ENCODE assay signal across 8 cellular contexts in the genomic region with DNA sequence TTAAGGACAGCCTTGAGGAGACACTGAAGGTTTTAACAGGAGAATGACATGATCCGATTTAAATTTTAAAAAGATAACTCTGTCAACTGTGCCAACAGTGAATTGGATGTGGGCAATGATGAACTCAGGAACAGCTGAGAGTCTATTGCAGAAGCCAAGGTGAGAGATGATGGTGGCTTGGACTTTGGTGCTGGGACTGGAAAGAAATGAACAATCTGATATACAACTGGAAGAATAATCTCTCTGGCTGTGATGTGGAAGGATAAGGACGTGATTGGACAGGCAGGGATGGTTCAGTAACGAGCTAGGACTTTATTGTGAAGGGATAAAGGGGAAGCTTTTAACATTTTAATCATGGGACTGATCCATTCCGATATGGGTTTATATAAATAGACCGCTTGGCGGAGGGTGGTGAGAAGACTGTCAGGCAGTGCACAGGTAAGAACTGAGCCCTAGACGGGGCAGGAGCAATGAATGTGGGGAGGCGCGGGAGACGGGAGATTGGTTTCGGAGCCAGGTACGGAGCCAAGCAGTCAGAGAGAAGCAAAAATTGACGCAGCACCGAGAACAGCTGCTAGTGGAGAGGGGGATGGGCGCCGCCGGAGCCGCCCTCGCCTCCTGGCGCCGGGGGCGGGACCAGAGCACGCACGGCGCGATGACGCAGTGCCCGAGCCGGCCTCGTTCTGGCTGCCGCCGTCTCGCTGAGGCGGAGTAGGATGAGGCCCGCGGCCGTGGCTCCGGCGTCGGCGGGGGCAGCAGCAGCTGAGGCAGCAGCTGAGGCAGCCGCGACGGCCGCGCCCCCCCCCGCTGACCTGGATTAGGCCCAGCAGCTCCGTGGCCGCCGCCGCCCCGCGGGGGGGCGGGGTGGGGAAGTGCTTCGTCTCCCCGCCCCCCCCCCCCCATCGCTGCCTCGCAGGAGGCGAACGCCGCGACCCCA. TPM values are rescaled to one million over a fixed set of nuclear protein-coding genes. Genes with fewer than 3 reads are reported as not detected.
A peak's percentile ranks its signal among the peaks of the same experiment; 100 is the strongest.
DNase-seq lines count a peak whose midpoint lies in the region; ATAC-seq and TF ChIP-seq lines count a peak whose summit lies in the region.

A gene with protein sequence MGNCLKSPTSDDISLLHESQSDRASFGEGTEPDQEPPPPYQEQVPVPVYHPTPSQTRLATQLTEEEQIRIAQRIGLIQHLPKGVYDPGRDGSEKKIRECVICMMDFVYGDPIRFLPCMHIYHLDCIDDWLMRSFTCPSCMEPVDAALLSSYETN (plus strand): TSS at position 663 of the 937 bp plus-strand sequence. CDS start 484 bp downstream, outside the sequence.

- WGBS in lower leg skin, 2 donors: 1 to 2% methylated on average over 16 to 33 of the region's 62 CpGs

- H3K27ac Mint-ChIP-seq in CD14-positive monocyte: peak within 1 kb of the TSS in 6 of 7 donors; percentile 88 to 100 (median 96)
- peak within 1 kb of the TSS; percentile 87 for H3K27ac Mint-ChIP-seq in activated CD4-positive, alpha-beta memory T cell treated with anti-CD3 and anti-CD28 coated beads, Interleukin-2, amount 10 ng/mL, durations not matched to agents 7 days and 5 days

- CTCF ChIA-PET in activated CD4-positive, alpha-beta memory T cell treated with anti-CD3 and anti-CD28 coated beads, Interleukin-2, amount 10 ng/mL, durations not matched to agents 7 days and 5 days (lab: Charles Lee): interaction anchor here (0.6 to 1.6 kb wide), 10 partner anchors 12 to 425 kb away, joined by 3 to 11 read pairs (median 3); no protein-coding TSS in a partner anchor

- intact Hi-C loops in CD14-positive monocyte (cut with micrococcal nuclease) (loop anchor here in 1 of 2 donors (5.0 kb wide), 2 partner anchors 36 to 64 kb away; no protein-coding TSS in a partner anchor), dorsolateral prefrontal cortex (cut with DNase I) (loop anchor here (2.0 to 10.0 kb wide), 6 partner anchors 44 to 296 kb away; a partner anchor contains a TSS), lower leg skin (cut with DNase I; ENCODE audit: low total_unique reads) (no loop called here)

- H3K4me3 Mint-ChIP-seq in CD14-positive monocyte: peak within 1 kb of the TSS; percentile 88 to 99
- H3K4me3 Mint-ChIP-seq in activated CD4-positive, alpha-beta memory T cell treated with anti-CD3 and anti-CD28 coated beads, Interleukin-2, amount 10 ng/mL, durations not matched to agents 7 days and 5 days: peak within 1 kb of the TSS; percentile 97

- H3K4me3 ChIP-seq in dorsolateral prefrontal cortex (peak within 1 kb of the TSS; percentile 50 to 100 (median 94)), lower leg skin (ENCODE audit: low read depth, poor library complexity, severe bottlenecking) (peak within 1 kb of the TSS; percentile 99)

- H3K9me3 Mint-ChIP-seq in CD14-positive monocyte: peaks cover 0 to 2% (median 0%) of the 10 kb centered on the region in 7 donors
- no peaks in the 10 kb centered on the region for H3K9me3 Mint-ChIP-seq in activated CD4-positive, alpha-beta memory T cell treated with anti-CD3 and anti-CD28 coated beads, Interleukin-2, amount 10 ng/mL, durations not matched to agents 7 days and 5 days

- H3K27me3 ChIP-seq in dorsolateral prefrontal cortex: no peaks in the 10 kb centered on the region

- peak; percentile 86 for ATAC-seq in GM19397 (IDR thresholded peaks at IDR 0.05; ENCODE audit: unreplicated experiment)
- peak; percentile 72 for ATAC-seq in HG03565 (IDR thresholded peaks at IDR 0.05; ENCODE audit: unreplicated experiment)

- H3K4me1 Mint-ChIP-seq in CD14-positive monocyte: peaks cover 22% of the 10 kb centered on the region
- H3K4me1 Mint-ChIP-seq in activated CD4-positive, alpha-beta memory T cell treated with anti-CD3 and anti-CD28 coated beads, Interleukin-2, amount 10 ng/mL, durations not matched to agents 7 days and 5 days: peaks cover 31% of the 10 kb centered on the region

- peak within 1 kb of the TSS; percentile 80 to 100 (median 98) for H3K27ac ChIP-seq in dorsolateral prefrontal cortex

- DNase-seq in CD14-positive monocyte (ENCODE audit: low spot score) (peak; percentile 86), NCI-H774 (lab: John Stamatoyannopoulos, UW) (peak; percentile 95), dorsolateral prefrontal cortex (peak; percentile 83 to 96 (median 93)), lower leg skin (ENCODE audit: low spot score in 2 of 2) (peak; percentile 89 to 98)
- DNase-seq in activated CD4-positive, alpha-beta memory T cell treated with anti-CD3 and anti-CD28 coated beads, Interleukin-2, amount 10 ng/mL, durations not matched to agents 7 days and 5 days: peak; percentile 93
- peak; percentile 89 to 90 for DNase-seq in stimulated activated CD4-positive, alpha-beta T cell treated with anti-CD3 and anti-CD28 coated beads, Interleukin-4, amount 100 ng/mL, for 4 hours

- TF ChIP-seq POLR2A in lower leg skin (IDR thresholded peaks at IDR 0.05): peak in 1 of 2 donors; percentile 88

- POLR2A ChIA-PET in activated CD4-positive, alpha-beta memory T cell treated with anti-CD3 and anti-CD28 coated beads, Interleukin-2, amount 10 ng/mL, durations not matched to agents 7 days and 5 days (lab: Charles Lee): interaction anchor here (0.8 to 3.5 kb wide), 15 partner anchors 10 to 493 kb away, joined by 3 to 17 read pairs (median 4); a partner anchor contains a TSS

- no peak for TF ChIP-seq CTCF in CD14-positive monocyte (IDR thresholded peaks at IDR 0.05)
- TF ChIP-seq CTCF in dorsolateral prefrontal cortex (IDR thresholded peaks at IDR 0.05 in 54 of 56, conservative IDR thresholded peaks at IDR 0.05 in 2 of 56; ENCODE audit: low read depth in 1 of 56, partially characterized antibody in 56 of 56): peak in 33 of 56 donors; percentile 3 to 54 (median 29)
- no peak for TF ChIP-seq CTCF in lower leg skin (IDR thresholded peaks at IDR 0.05)

- H3K36me3 Mint-ChIP-seq in CD14-positive monocyte: peaks cover 4 to 14% of the 10 kb centered on the region in 2 donors
- H3K36me3 Mint-ChIP-seq in activated CD4-positive, alpha-beta memory T cell treated with anti-CD3 and anti-CD28 coated beads, Interleukin-2, amount 10 ng/mL, durations not matched to agents 7 days and 5 days (ENCODE audit: low read depth): peaks cover 6% of the 10 kb centered on the region

- peaks cover 0 to 6% (median 0%) of the 10 kb centered on the region in 3 donors for H3K27me3 Mint-ChIP-seq in CD14-positive monocyte (ENCODE audit: low read depth in 3 of 3)
- H3K27me3 Mint-ChIP-seq in activated CD4-positive, alpha-beta memory T cell treated with anti-CD3 and anti-CD28 coated beads, Interleukin-2, amount 10 ng/mL, durations not matched to agents 7 days and 5 days: no peaks in the 10 kb centered on the region

RNA-seq across cellular contexts. Expression of the gene that starts here (rescaled TPM):
- 10 to 100 TPM; 25.3 to 28.4 TPM for polyA plus RNA-seq in CD14-positive monocyte
- total RNA-seq in activated CD4-positive, alpha-beta memory T cell treated with anti-CD3 and anti-CD28 coated beads, Interleukin-2, amount 10 ng/mL, durations not matched to agents 7 days and 5 days: 10 to 100 TPM; 34.8 to 39.7 TPM
- 100 to 1,000 TPM; 136 to 303 (median 221) TPM for total RNA-seq in dorsolateral prefrontal cortex
- 10 to 100 TPM; 65.4 to 95.3 (median 81.6) TPM for total RNA-seq in lower leg skin

Comparison
In these comparisons a context has a peak if more than half of its experiments do, and no peak if none do; other contexts are left out.
1. Peak in every context shown above with its lines: DNase-seq, ATAC-seq, H3K4me3 ChIP-seq and H3K27ac ChIP-seq.
2. CTCF ChIP-seq: peak in dorsolateral prefrontal cortex (33 of 56); none in CD14-positive monocyte (single experiment) and lower leg skin (0 of 3).